ENCODE assay signal across 31 cellular contexts in genomic region chr11:113378013-113378412, GRCh38. TPM values are rescaled to one million over a fixed set of nuclear protein-coding genes. Genes with fewer than 3 reads are reported as not detected.
DNase-seq lines count a peak whose midpoint lies in the region; ATAC-seq and TF ChIP-seq lines count a peak whose summit lies in the region.
"Had no signal": no experiment of that assay in that cellular context is flagged by ENCODE, and none has a peak within 500 bp of the region (broad histone marks: within the 10 kb centered on the region; RNA-seq: fewer than 3 reads in every experiment).

No MANE protein-coding gene starts in this region.

- CTCF ChIA-PET in MCF 10A (lab: Yijun Ruan, JAX): interaction anchor here (0.6 to 1.6 kb wide), 5 partner anchors 16 to 154 kb away, joined by 3 to 6 read pairs (median 4); no protein-coding TSS in a partner anchor

- peak; percentile 50 for DNase-seq in MCF 10A (ENCODE audit: unreplicated experiment)
- no peak for DNase-seq in breast epithelium (ENCODE audit: low spot score in 2 of 2)
- peak; percentile 81 for DNase-seq in NCI-H82 (lab: John Stamatoyannopoulos, UW)
- peak; percentile 42 for DNase-seq in ecto neural progenitor cell (ENCODE audit: low spot score)
- no peak for DNase-seq in naive thymus-derived CD8-positive, alpha-beta T cell
- DNase-seq in RKO (ENCODE audit: low spot score): no peak
- DNase-seq: activated CD4-positive, alpha-beta T cell treated with anti-CD3 and anti-CD28 coated beads, Interleukin-2, amount 10 ng/mL, durations not matched to agents 7 days and 5 days; activated naive CD4-positive, alpha-beta T cell treated with anti-CD3 and anti-CD28 coated beads, Interleukin-2, amount 10 ng/mL, durations not matched to agents 7 days and 5 days; amygdala; CD8-positive, alpha-beta T cell; dermis blood vessel endothelial cell; DMS53; GDM1; GOT3; MV-4-11; naive thymus-derived CD4-positive, alpha-beta T cell; NCI-H187 treated with DMSO at 0.1 percent for 48 hours; NCI-H2227 treated with DMSO at 0.1 percent for 48 hours; NK-92 treated with Interleukin-12 subunit alpha and Interleukin-12 subunit beta, amount 100 ng/mL, for 24 hours; Peyer's patch; retina; T-helper 17 cell; uterus had no signal

- H3K4me3 ChIP-seq in breast epithelium: no peak overlapping the region
- H3K4me3 ChIP-seq: Peyer's patch, smooth muscle cell, suprapubic skin, uterus had no signal

- intact Hi-C loops in MCF 10A (cut with micrococcal nuclease): loop anchor here (10.0 kb wide), 1 partner anchor 357 kb away; no protein-coding TSS in a partner anchor
- intact Hi-C loops in breast epithelium (cut with DNase I; ENCODE audit: low total_unique reads): no loop called here

- H3K4me3 Mint-ChIP-seq in MCF 10A (ENCODE audit: unreplicated experiment): peak overlapping the region; percentile 10
- H3K4me3 Mint-ChIP-seq in stimulated activated memory B cell treated with anti-CD40 and anti-IgM and Interleukin-4, amounts not matched to agents 10 μg/mL and 1 μg/mL and 100 μg/mL, for 72 hours: no peak overlapping the region
- no peak overlapping the region for H3K4me3 Mint-ChIP-seq in naive thymus-derived CD8-positive, alpha-beta T cell
- H3K4me3 Mint-ChIP-seq: activated CD4-positive, alpha-beta T cell treated with anti-CD3 and anti-CD28 coated beads, Interleukin-2, amount 10 ng/mL, durations not matched to agents 7 days and 5 days; activated naive CD4-positive, alpha-beta T cell treated with anti-CD3 and anti-CD28 coated beads, Interleukin-2, amount 10 ng/mL, durations not matched to agents 7 days and 5 days; activated T-helper 1 cell treated with anti-CD3 and anti-CD28 coated beads, Interleukin-12 subunit alpha, Interleukin-12 subunit beta, Interleukin-2, Interleukin-4 antibody, amounts not matched to agents 30 ng/mL and 10 ng/mL and 1 ng/mL, durations not matched to agents 14 hours and 24 hours and 36 hours; CD8-positive, alpha-beta T cell; naive thymus-derived CD4-positive, alpha-beta T cell; T-helper 17 cell had no signal

- H3K27me3 ChIP-seq in breast epithelium: no peaks in the 10 kb centered on the region
- H3K27me3 ChIP-seq: Peyer's patch, suprapubic skin, uterus had no signal

- no peak for TF ChIP-seq CTCF in MCF 10A (IDR thresholded peaks at IDR 0.05; ENCODE audit: unreplicated experiment)
- TF ChIP-seq CTCF in breast epithelium (IDR thresholded peaks at IDR 0.05): no peak

- H3K36me3 ChIP-seq in breast epithelium: no peaks in the 10 kb centered on the region
- H3K36me3 ChIP-seq: Peyer's patch, suprapubic skin, uterus had no signal

- H3K36me3 Mint-ChIP-seq in MCF 10A (ENCODE audit: insufficient read depth, unreplicated experiment): no peaks in the 10 kb centered on the region
- H3K36me3 Mint-ChIP-seq in stimulated activated memory B cell treated with anti-CD40 and anti-IgM and Interleukin-4, amounts not matched to agents 10 μg/mL and 1 μg/mL and 100 μg/mL, for 72 hours: peaks cover 22% of the 10 kb centered on the region
- peaks cover 6 to 18% (median 14%) of the 10 kb centered on the region in 3 donors for H3K36me3 Mint-ChIP-seq in naive thymus-derived CD8-positive, alpha-beta T cell
- H3K36me3 Mint-ChIP-seq: activated naive CD4-positive, alpha-beta T cell treated with anti-CD3 and anti-CD28 coated beads, Interleukin-2, amount 10 ng/mL, durations not matched to agents 7 days and 5 days had no signal

- BruUV-seq in MCF 10A (replicated peaks; lab: Mats Ljungman, UMichigan): no TSS peak

- H3K27ac Mint-ChIP-seq in MCF 10A (ENCODE audit: low read depth, unreplicated experiment): peak overlapping the region; percentile 26
- H3K27ac Mint-ChIP-seq in stimulated activated memory B cell treated with anti-CD40 and anti-IgM and Interleukin-4, amounts not matched to agents 10 μg/mL and 1 μg/mL and 100 μg/mL, for 72 hours: peak overlapping the region; percentile 77
- H3K27ac Mint-ChIP-seq in naive thymus-derived CD8-positive, alpha-beta T cell: no peak overlapping the region
- H3K27ac Mint-ChIP-seq: activated CD4-positive, alpha-beta T cell treated with anti-CD3 and anti-CD28 coated beads, Interleukin-2, amount 10 ng/mL, durations not matched to agents 7 days and 5 days; activated naive CD4-positive, alpha-beta T cell treated with anti-CD3 and anti-CD28 coated beads, Interleukin-2, amount 10 ng/mL, durations not matched to agents 7 days and 5 days; activated T-helper 1 cell treated with anti-CD3 and anti-CD28 coated beads, Interleukin-12 subunit alpha, Interleukin-12 subunit beta, Interleukin-2, Interleukin-4 antibody, amounts not matched to agents 30 ng/mL and 10 ng/mL and 1 ng/mL, durations not matched to agents 14 hours and 24 hours and 36 hours; CD8-positive, alpha-beta T cell; naive thymus-derived CD4-positive, alpha-beta T cell; T-helper 17 cell had no signal

- no peaks in the 10 kb centered on the region for H3K27me3 Mint-ChIP-seq in MCF 10A (ENCODE audit: insufficient read depth, unreplicated experiment)
- no peaks in the 10 kb centered on the region for H3K27me3 Mint-ChIP-seq in stimulated activated memory B cell treated with anti-CD40 and anti-IgM and Interleukin-4, amounts not matched to agents 10 μg/mL and 1 μg/mL and 100 μg/mL, for 72 hours
- no peaks in the 10 kb centered on the region for H3K27me3 Mint-ChIP-seq in naive thymus-derived CD8-positive, alpha-beta T cell
- H3K27me3 Mint-ChIP-seq: activated CD4-positive, alpha-beta T cell treated with anti-CD3 and anti-CD28 coated beads, Interleukin-2, amount 10 ng/mL, durations not matched to agents 7 days and 5 days; activated naive CD4-positive, alpha-beta T cell treated with anti-CD3 and anti-CD28 coated beads, Interleukin-2, amount 10 ng/mL, durations not matched to agents 7 days and 5 days; T-helper 17 cell had no signal

- no peaks in the 10 kb centered on the region for H3K9me3 ChIP-seq in breast epithelium
- H3K9me3 ChIP-seq: Peyer's patch, suprapubic skin, uterus had no signal

- no peak overlapping the region for H3K27ac ChIP-seq in breast epithelium
- H3K27ac ChIP-seq: Peyer's patch, suprapubic skin, uterus had no signal

- no peaks in the 10 kb centered on the region for H3K9me3 Mint-ChIP-seq in MCF 10A (ENCODE audit: unreplicated experiment)
- no peaks in the 10 kb centered on the region for H3K9me3 Mint-ChIP-seq in stimulated activated memory B cell treated with anti-CD40 and anti-IgM and Interleukin-4, amounts not matched to agents 10 μg/mL and 1 μg/mL and 100 μg/mL, for 72 hours
- H3K9me3 Mint-ChIP-seq in naive thymus-derived CD8-positive, alpha-beta T cell: peaks cover 0 to 5% (median 0%) of the 10 kb centered on the region in 9 donors
- H3K9me3 Mint-ChIP-seq: activated CD4-positive, alpha-beta T cell treated with anti-CD3 and anti-CD28 coated beads, Interleukin-2, amount 10 ng/mL, durations not matched to agents 7 days and 5 days; activated naive CD4-positive, alpha-beta T cell treated with anti-CD3 and anti-CD28 coated beads, Interleukin-2, amount 10 ng/mL, durations not matched to agents 7 days and 5 days had no signal

- H3K4me1 ChIP-seq in breast epithelium: no peaks in the 10 kb centered on the region
- H3K4me1 ChIP-seq: Peyer's patch, uterus had no signal

- ATAC-seq in stimulated activated memory B cell treated with anti-CD40 and anti-IgM and Interleukin-4, amounts not matched to agents 10 μg/mL and 1 μg/mL and 100 μg/mL, for 72 hours: no peak
- no peak for ATAC-seq in GM18873 (IDR thresholded peaks at IDR 0.05; ENCODE audit: low FRiP score, unreplicated experiment)
- ATAC-seq in naive thymus-derived CD8-positive, alpha-beta T cell: no peak
- ATAC-seq: CD8-positive, alpha-beta T cell; naive thymus-derived CD4-positive, alpha-beta T cell; T-helper 17 cell had no signal

- H3K4me1 Mint-ChIP-seq in MCF 10A (ENCODE audit: insufficient read depth, unreplicated experiment): peaks cover 33% of the 10 kb centered on the region
- peaks cover 16% of the 10 kb centered on the region for H3K4me1 Mint-ChIP-seq in stimulated activated memory B cell treated with anti-CD40 and anti-IgM and Interleukin-4, amounts not matched to agents 10 μg/mL and 1 μg/mL and 100 μg/mL, for 72 hours
- peaks cover 0 to 10% (median 0%) of the 10 kb centered on the region in 4 donors for H3K4me1 Mint-ChIP-seq in naive thymus-derived CD8-positive, alpha-beta T cell
- H3K4me1 Mint-ChIP-seq: activated CD4-positive, alpha-beta T cell treated with anti-CD3 and anti-CD28 coated beads, Interleukin-2, amount 10 ng/mL, durations not matched to agents 7 days and 5 days; activated naive CD4-positive, alpha-beta T cell treated with anti-CD3 and anti-CD28 coated beads, Interleukin-2, amount 10 ng/mL, durations not matched to agents 7 days and 5 days; naive thymus-derived CD4-positive, alpha-beta T cell; T-helper 17 cell had no signal

- POLR2A ChIA-PET in MCF 10A (lab: Yijun Ruan, JAX): interaction anchor here (0.7 to 2.3 kb wide), 5 partner anchors 12 to 116 kb away, joined by 3 to 10 read pairs (median 7); no protein-coding TSS in a partner anchor
- POLR2A ChIA-PET in naive thymus-derived CD8-positive, alpha-beta T cell (lab: Charles Lee): no interaction called here

- no peak for TF ChIP-seq POLR2A in breast epithelium (IDR thresholded peaks at IDR 0.05)

RNA-seq across cellular contexts. Expression of gene ANKK1, which starts 9.6 kb away (rescaled TPM):
- total RNA-seq in MCF 10A (2022) (0.47 and 1.3 TPM in 2 replicates), breast epithelium (1 to 10 TPM; 1.4 to 3.4 (median 1.6) TPM)
- 1 to 10 TPM; 4.6 to 5.9 TPM for total RNA-seq in naive thymus-derived CD8-positive, alpha-beta T cell
- not detected for polyA plus RNA-seq in naive thymus-derived CD8-positive, alpha-beta T cell
- total RNA-seq: activated T-helper 1 cell treated with anti-CD3 and anti-CD28 coated beads, Interleukin-12 subunit alpha, Interleukin-12 subunit beta, Interleukin-2, Interleukin-4 antibody, amounts not matched to agents 30 ng/mL and 10 ng/mL and 1 ng/mL, durations not matched to agents 14 hours and 24 hours and 36 hours; dermis blood vessel endothelial cell; HT1080; osteoblast; SK-MEL-5; smooth muscle cell had no signal
- polyA plus RNA-seq: smooth muscle cell had no signal

Comparison
In these comparisons a context has a peak if more than half of its experiments do, and no peak if none do; other contexts are left out.
1. DNase-seq: peak in MCF 10A (single experiment), NCI-H82 (single experiment) and ecto neural progenitor cell (single experiment); none in breast epithelium (0 of 2), naive thymus-derived CD8-positive, alpha-beta T cell (0 of 10) and RKO (single experiment).
2. H3K27ac Mint-ChIP-seq: peak in MCF 10A (single experiment) and stimulated activated memory B cell treated with anti-CD40 and anti-IgM and Interleukin-4, amounts not matched to agents 10 μg/mL and 1 μg/mL and 100 μg/mL, for 72 hours (single experiment); none in naive thymus-derived CD8-positive, alpha-beta T cell (0 of 10).